18 cellular contexts compared by ENCODE assay signal in genomic region chr9:88753691-88754367, GRCh38.
DNase-seq lines count a peak whose midpoint lies in the region; ATAC-seq and TF ChIP-seq lines count a peak whose summit lies in the region.
"Had no signal": no experiment of that assay in that cellular context is flagged by ENCODE, and none has a peak within 500 bp of the region (broad histone marks: within the 10 kb centered on the region; RNA-seq: fewer than 3 reads in every experiment).

No MANE protein-coding gene starts in this region.

- TF ChIP-seq CTCF in brain (conservative IDR thresholded peaks at IDR 0.05): no peak

- H3K4me3 Mint-ChIP-seq in brain: no peak overlapping the region
- H3K4me3 Mint-ChIP-seq: endodermal cell; natural killer cell treated with Interleukin-12 subunit alpha and Interleukin-12 subunit beta and Interleukin-15 and Interleukin-18, amount 100 ng/mL, for 72 hours had no signal

- intact Hi-C loops in sciatic nerve (cut with DNase I): no loop called here

- H3K36me3 Mint-ChIP-seq in brain: no peaks in the 10 kb centered on the region
- H3K36me3 Mint-ChIP-seq: activated naive CD4-positive, alpha-beta T cell treated with anti-CD3 and anti-CD28 coated beads, Interleukin-2, amount 50 U/mL, for 72 hours; natural killer cell treated with Interleukin-12 subunit alpha and Interleukin-12 subunit beta and Interleukin-15 and Interleukin-18, amount 100 ng/mL, for 72 hours had no signal

- H3K4me1 Mint-ChIP-seq in brain: peaks cover 47% of the 10 kb centered on the region

- H3K9me3 Mint-ChIP-seq in brain: peaks cover 2 to 9% (median 3%) of the 10 kb centered on the region in 5 experiments
- H3K9me3 Mint-ChIP-seq: activated naive CD4-positive, alpha-beta T cell treated with anti-CD3 and anti-CD28 coated beads, Interleukin-2, amount 50 U/mL, for 72 hours; natural killer cell treated with Interleukin-12 subunit alpha and Interleukin-12 subunit beta and Interleukin-15 and Interleukin-18, amount 100 ng/mL, for 72 hours had no signal

- peaks cover 5% of the 10 kb centered on the region for H3K27me3 Mint-ChIP-seq in brain

- H3K27ac Mint-ChIP-seq in brain: peak overlapping the region in 3 of 5 experiments; percentile 76 to 82 (median 81)
- H3K27ac Mint-ChIP-seq: activated naive CD4-positive, alpha-beta T cell treated with anti-CD3 and anti-CD28 coated beads, Interleukin-2, amount 50 U/mL, for 72 hours; endodermal cell; natural killer cell treated with Interleukin-12 subunit alpha and Interleukin-12 subunit beta and Interleukin-15 and Interleukin-18, amount 100 ng/mL, for 72 hours had no signal

- peak; percentile 33 to 75 for DNase-seq in NCI-H524 (lab: John Stamatoyannopoulos, UW)
- DNase-seq in NCI-H524 treated with DMSO at 0.1 percent for 48 hours (lab: John Stamatoyannopoulos, UW): no peak
- DNase-seq in left kidney (ENCODE audit: low read depth, low spot score): peak; percentile 71
- DNase-seq in sciatic nerve (ENCODE audit: low spot score): no peak
- no peak for DNase-seq in NCI-H69 (lab: John Stamatoyannopoulos, UW)
- DNase-seq in activated gamma-delta T cell treated with Interleukin-2 at 50 U/mL for 16 hours: no peak
- DNase-seq in NCI-H2029 (lab: John Stamatoyannopoulos, UW): no peak
- DNase-seq: activated CD8-positive, alpha-beta memory T cell treated with anti-CD3 and anti-CD28 coated beads for 24 hours; COR-L47; endodermal cell; mammary epithelial cell; NCI-H187; NCI-H345; stimulated activated CD4-positive, alpha-beta T cell treated with anti-CD3 and anti-CD28 coated beads, Interleukin-12 subunit alpha, Interleukin-12 subunit beta, amount 100 ng/mL, for 4 hours had no signal

- ATAC-seq in sciatic nerve: peak; percentile 72
- ATAC-seq: activated CD4-positive, CD25-positive, alpha-beta regulatory T cell treated with anti-CD3 and anti-CD28 coated beads, Interleukin-2, amount 50 U/mL, for 24 hours; activated naive CD4-positive, alpha-beta T cell treated with anti-CD3 and anti-CD28 coated beads, Interleukin-2, amount 50 U/mL, for 72 hours; natural killer cell treated with Interleukin-12 subunit alpha and Interleukin-12 subunit beta and Interleukin-15 and Interleukin-18, amount 100 ng/mL, for 72 hours had no signal

Comparison
In these comparisons a context has a peak if more than half of its experiments do, and no peak if none do; other contexts are left out.
1. DNase-seq: peak in NCI-H524 (2 of 2) and left kidney (single experiment); none in NCI-H524 treated with DMSO at 0.1 percent for 48 hours (single experiment), sciatic nerve (single experiment), NCI-H69 (single experiment), activated gamma-delta T cell treated with Interleukin-2 at 50 U/mL for 16 hours (single experiment) and NCI-H2029 (single experiment).